In the genomic region with DNA sequence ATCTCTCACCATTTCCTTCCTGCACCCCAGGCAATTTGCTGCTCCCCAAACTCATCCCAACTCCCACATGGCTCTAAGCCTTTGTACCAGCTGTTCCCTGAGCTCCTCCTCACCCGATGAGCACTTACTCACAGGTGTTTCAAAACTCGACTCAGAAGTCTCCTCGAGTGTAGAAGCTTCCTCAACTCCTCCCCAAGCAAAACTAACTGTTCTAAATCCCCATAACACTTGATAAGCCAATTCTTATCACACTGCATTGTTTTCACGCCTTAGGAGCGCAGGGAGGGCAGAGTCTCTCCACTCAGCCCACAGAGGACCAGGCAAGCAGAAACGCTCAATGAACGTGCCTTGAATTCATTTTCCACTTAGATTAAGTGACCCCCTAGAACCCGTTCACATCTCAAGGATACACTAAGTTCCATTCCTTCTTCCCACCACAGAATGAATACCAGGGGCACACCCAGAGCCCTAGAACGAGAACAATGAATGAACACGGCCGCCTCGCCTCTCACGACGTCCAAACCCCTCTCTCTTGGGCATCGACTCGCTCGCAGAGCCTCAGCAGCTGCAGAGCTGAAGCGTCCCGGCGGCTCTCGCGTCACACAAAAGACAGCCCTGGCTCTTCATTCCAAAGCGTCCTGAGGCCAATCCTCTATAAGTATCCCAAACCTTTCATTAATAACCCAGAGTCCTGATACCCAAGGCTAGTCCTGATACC, we compare ENCODE assay signal across 2 cellular contexts.
TF ChIP-seq lines count a peak whose summit lies in the region.

No MANE protein-coding gene starts in this region.

TF ChIP-seq in IMR-90, 13 proteins besides CTCF, POLR2A, EP300 and RAD21:
- TF ChIP-seq RFX5 (IDR thresholded peaks at IDR 0.05; ENCODE audit: low read depth, low read length) (no peak), MXI1 (IDR thresholded peaks at IDR 0.05; ENCODE audit: borderline replicate concordance, low read depth, low read length) (peak; percentile 48; the same call in 1 of the 2 replicates), CEBPB (IDR thresholded peaks at IDR 0.05; ENCODE audit: low read depth, low read length) (no peak), ELK1 (IDR thresholded peaks at IDR 0.05; ENCODE audit: borderline replicate concordance, low read depth, low read length) (no peak), MAFK (IDR thresholded peaks at IDR 0.05; ENCODE audit: low read depth, low read length) (no peak), NFE2L2 (IDR thresholded peaks at IDR 0.05; ENCODE audit: low read depth, low read length) (no peak), USF2 (IDR thresholded peaks at IDR 0.05; ENCODE audit: low read depth, low read length) (no peak), BHLHE40 (IDR thresholded peaks at IDR 0.05; ENCODE audit: low read depth, low read length) (no peak)
TF ChIP-seq in IMR-90: peak in this region for 1.

TF ChIP-seq in HepG2, 621 proteins besides CTCF, POLR2A, EP300 and RAD21:
- TF ChIP-seq ZNF580 (CRISPR knock-in tag; IDR thresholded peaks at IDR 0.05; ENCODE audit: borderline replicate concordance, low read depth) (no peak), ZBTB8A (CRISPR knock-in tag; IDR thresholded peaks at IDR 0.05; ENCODE audit: borderline replicate concordance, low read depth) (no peak), CSRNP2 (CRISPR knock-in tag; conservative IDR thresholded peaks at IDR 0.05; ENCODE audit: low read depth) (no peak), NRL (CRISPR knock-in tag; IDR thresholded peaks at IDR 0.05; ENCODE audit: borderline replicate concordance) (no peak), MTF2 (CRISPR knock-in tag; IDR thresholded peaks at IDR 0.05; ENCODE audit: borderline replicate concordance) (no peak), SAP130 (CRISPR knock-in tag; IDR thresholded peaks at IDR 0.05; ENCODE audit: low read depth) (peak; percentile 44), PCBP1 (IDR thresholded peaks at IDR 0.05; ENCODE audit: borderline replicate concordance, low read depth, low read length) (no peak), ZNF510 (CRISPR knock-in tag; IDR thresholded peaks at IDR 0.05; ENCODE audit: low read depth) (no peak), ZNF670 (CRISPR knock-in tag; IDR thresholded peaks at IDR 0.05; ENCODE audit: borderline replicate concordance) (no peak), GABPB1 (CRISPR knock-in tag; IDR thresholded peaks at IDR 0.05) (no peak), SNAPC5 (CRISPR knock-in tag; IDR thresholded peaks at IDR 0.05; ENCODE audit: borderline replicate concordance) (no peak), HNF4A (CRISPR knock-in tag; IDR thresholded peaks at IDR 0.05) (no peak), RELA (CRISPR knock-in tag; IDR thresholded peaks at IDR 0.05) (no peak), BHLHE40 (IDR thresholded peaks at IDR 0.05; ENCODE audit: low read length) (no peak), KLF6 (CRISPR knock-in tag; IDR thresholded peaks at IDR 0.05) (no peak), SIN3A (IDR thresholded peaks at IDR 0.05; ENCODE audit: borderline replicate concordance, low read depth, low read length) (peak; percentile 34; the same call in 1 of the 2 replicates), KAT8 (CRISPR knock-in tag; IDR thresholded peaks at IDR 0.05) (0 out of 2 replicates have a peak, but pooled peaks have one; percentile 15), NR3C1 (CRISPR knock-in tag; IDR thresholded peaks at IDR 0.05) (no peak), ZNF292 (CRISPR knock-in tag; IDR thresholded peaks at IDR 0.05; ENCODE audit: borderline replicate concordance, low read depth) (no peak), PPARG (CRISPR knock-in tag; conservative IDR thresholded peaks at IDR 0.05) (no peak), ZNF674 (CRISPR knock-in tag; IDR thresholded peaks at IDR 0.05; ENCODE audit: low read depth) (0 out of 2 replicates have a peak, but pooled peaks have one; percentile 4), KDM6A (CRISPR knock-in tag; IDR thresholded peaks at IDR 0.05; ENCODE audit: low read depth) (no peak), JDP2 (CRISPR knock-in tag; IDR thresholded peaks at IDR 0.05; ENCODE audit: borderline replicate concordance) (no peak), ELF3 (CRISPR knock-in tag; IDR thresholded peaks at IDR 0.05) (no peak), GABPA (IDR thresholded peaks at IDR 0.05; ENCODE audit: low read depth, low read length) (no peak), GABPA (CRISPR knock-in tag; IDR thresholded peaks at IDR 0.05; ENCODE audit: low read depth) (no peak), ZNF431 (CRISPR knock-in tag; IDR thresholded peaks at IDR 0.05; ENCODE audit: borderline replicate concordance, low read depth) (no peak), SP2 (CRISPR knock-in tag; IDR thresholded peaks at IDR 0.05) (no peak), ZNF772 (CRISPR knock-in tag; IDR thresholded peaks at IDR 0.05) (no peak), ZNF235 (CRISPR knock-in tag; IDR thresholded peaks at IDR 0.05; ENCODE audit: borderline replicate concordance) (no peak), CCAR2 (optimal IDR thresholded peaks at IDR 0.05; ENCODE audit: low read depth, low read length) (no peak), HIVEP1 (CRISPR knock-in tag; IDR thresholded peaks at IDR 0.05) (no peak), FOXK1 (CRISPR knock-in tag; IDR thresholded peaks at IDR 0.05; ENCODE audit: borderline replicate concordance, low read depth) (no peak), XRCC5 (optimal IDR thresholded peaks at IDR 0.05; ENCODE audit: low read length) (no peak), ZNF33B (CRISPR knock-in tag; IDR thresholded peaks at IDR 0.05) (no peak), REPIN1 (CRISPR knock-in tag; IDR thresholded peaks at IDR 0.05; ENCODE audit: borderline replicate concordance, low read depth) (no peak), ZNF850 (CRISPR knock-in tag; conservative IDR thresholded peaks at IDR 0.05) (no peak), ELF1 (CRISPR knock-in tag; IDR thresholded peaks at IDR 0.05) (no peak), ZNF224 (CRISPR knock-in tag; IDR thresholded peaks at IDR 0.05) (no peak), ZNF605 (CRISPR knock-in tag; IDR thresholded peaks at IDR 0.05) (0 out of 2 replicates have a peak, but pooled peaks have one; percentile 31), E2F1 (CRISPR knock-in tag; IDR thresholded peaks at IDR 0.05) (no peak), HIC2 (CRISPR knock-in tag; IDR thresholded peaks at IDR 0.05; ENCODE audit: low read depth) (no peak)
- TF ChIP-seq, protein P1, sequence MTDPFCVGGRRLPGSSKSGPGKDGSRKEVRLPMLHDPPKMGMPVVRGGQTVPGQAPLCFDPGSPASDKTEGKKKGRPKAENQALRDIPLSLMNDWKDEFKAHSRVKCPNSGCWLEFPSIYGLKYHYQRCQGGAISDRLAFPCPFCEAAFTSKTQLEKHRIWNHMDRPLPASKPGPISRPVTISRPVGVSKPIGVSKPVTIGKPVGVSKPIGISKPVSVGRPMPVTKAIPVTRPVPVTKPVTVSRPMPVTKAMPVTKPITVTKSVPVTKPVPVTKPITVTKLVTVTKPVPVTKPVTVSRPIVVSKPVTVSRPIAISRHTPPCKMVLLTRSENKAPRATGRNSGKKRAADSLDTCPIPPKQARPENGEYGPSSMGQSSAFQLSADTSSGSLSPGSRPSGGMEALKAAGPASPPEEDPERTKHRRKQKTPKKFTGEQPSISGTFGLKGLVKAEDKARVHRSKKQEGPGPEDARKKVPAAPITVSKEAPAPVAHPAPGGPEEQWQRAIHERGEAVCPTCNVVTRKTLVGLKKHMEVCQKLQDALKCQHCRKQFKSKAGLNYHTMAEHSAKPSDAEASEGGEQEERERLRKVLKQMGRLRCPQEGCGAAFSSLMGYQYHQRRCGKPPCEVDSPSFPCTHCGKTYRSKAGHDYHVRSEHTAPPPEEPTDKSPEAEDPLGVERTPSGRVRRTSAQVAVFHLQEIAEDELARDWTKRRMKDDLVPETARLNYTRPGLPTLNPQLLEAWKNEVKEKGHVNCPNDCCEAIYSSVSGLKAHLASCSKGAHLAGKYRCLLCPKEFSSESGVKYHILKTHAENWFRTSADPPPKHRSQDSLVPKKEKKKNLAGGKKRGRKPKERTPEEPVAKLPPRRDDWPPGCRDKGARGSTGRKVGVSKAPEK (CRISPR knock-in tag; IDR thresholded peaks at IDR 0.05; ENCODE audit: borderline replicate concordance): no peak
- TF ChIP-seq, protein P2, sequence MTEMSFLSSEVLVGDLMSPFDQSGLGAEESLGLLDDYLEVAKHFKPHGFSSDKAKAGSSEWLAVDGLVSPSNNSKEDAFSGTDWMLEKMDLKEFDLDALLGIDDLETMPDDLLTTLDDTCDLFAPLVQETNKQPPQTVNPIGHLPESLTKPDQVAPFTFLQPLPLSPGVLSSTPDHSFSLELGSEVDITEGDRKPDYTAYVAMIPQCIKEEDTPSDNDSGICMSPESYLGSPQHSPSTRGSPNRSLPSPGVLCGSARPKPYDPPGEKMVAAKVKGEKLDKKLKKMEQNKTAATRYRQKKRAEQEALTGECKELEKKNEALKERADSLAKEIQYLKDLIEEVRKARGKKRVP (CRISPR knock-in tag; IDR thresholded peaks at IDR 0.05): no peak
- TF ChIP-seq, protein P3, sequence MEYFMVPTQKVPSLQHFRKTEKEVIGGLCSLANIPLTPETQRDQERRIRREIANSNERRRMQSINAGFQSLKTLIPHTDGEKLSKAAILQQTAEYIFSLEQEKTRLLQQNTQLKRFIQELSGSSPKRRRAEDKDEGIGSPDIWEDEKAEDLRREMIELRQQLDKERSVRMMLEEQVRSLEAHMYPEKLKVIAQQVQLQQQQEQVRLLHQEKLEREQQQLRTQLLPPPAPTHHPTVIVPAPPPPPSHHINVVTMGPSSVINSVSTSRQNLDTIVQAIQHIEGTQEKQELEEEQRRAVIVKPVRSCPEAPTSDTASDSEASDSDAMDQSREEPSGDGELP (IDR thresholded peaks at IDR 0.05; ENCODE audit: borderline replicate concordance, low read depth): peak; percentile 75; the same call in 1 of the 2 replicates
- TF ChIP-seq, protein P4, sequence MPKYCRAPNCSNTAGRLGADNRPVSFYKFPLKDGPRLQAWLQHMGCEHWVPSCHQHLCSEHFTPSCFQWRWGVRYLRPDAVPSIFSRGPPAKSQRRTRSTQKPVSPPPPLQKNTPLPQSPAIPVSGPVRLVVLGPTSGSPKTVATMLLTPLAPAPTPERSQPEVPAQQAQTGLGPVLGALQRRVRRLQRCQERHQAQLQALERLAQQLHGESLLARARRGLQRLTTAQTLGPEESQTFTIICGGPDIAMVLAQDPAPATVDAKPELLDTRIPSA (CRISPR knock-in tag; IDR thresholded peaks at IDR 0.05; ENCODE audit: borderline replicate concordance): no peak
